ENCODE assay signal across 13 cellular contexts in genomic region chr16:74724820-74725549, GRCh38. TPM values are rescaled to one million over a fixed set of nuclear protein-coding genes. Genes with fewer than 3 reads are reported as not detected.
DNase-seq lines count a peak whose midpoint lies in the region; ATAC-seq and TF ChIP-seq lines count a peak whose summit lies in the region.
"Had no signal": no experiment of that assay in that cellular context is flagged by ENCODE, and none has a peak within 500 bp of the region (broad histone marks: within the 10 kb centered on the region; RNA-seq: fewer than 3 reads in every experiment).

No MANE protein-coding gene starts in this region.

- H4K91ac ChIP-seq in neuronal stem cell (ENCODE audit: low read depth, low read length, poor library complexity), result no peak overlapping the region

- no peak overlapping the region for H3K23ac ChIP-seq in neuronal stem cell (ENCODE audit: low read depth, low read length, poor library complexity)

- no peak overlapping the region for H3K14ac ChIP-seq in neuronal stem cell (ENCODE audit: low read length)

- intact Hi-C loops in dorsolateral prefrontal cortex (cut with DNase I), result loop anchor here (1.0 to 2.0 kb wide), 3 partner anchors 23 to 50 kb away; partner anchors contain the start of gene FA2H (in 1 of the 2)

- peaks cover 7% of the 10 kb centered on the region in 2 donors for H3K9me3 ChIP-seq in neuronal stem cell (replicated peaks in 1 of 2; ENCODE audit: control insufficient read depth in 2 of 2, insufficient read depth in 1 of 2, low read depth in 1 of 2, low read length in 2 of 2)
- H3K9me3 ChIP-seq: thyroid gland had no signal

- H2AFZ ChIP-seq in neuronal stem cell (ENCODE audit: low read length), result peak overlapping the region; percentile 92

- peak overlapping the region; percentile 30 for H3K9ac ChIP-seq in neuronal stem cell (ENCODE audit: low read depth, low read length, poor library complexity)

- TF ChIP-seq CTCF in AG09309 (IDR thresholded peaks at IDR 0.05; ENCODE audit: control insufficient read depth, insufficient read depth, low read depth, low read length, missing control alignments) (peak; percentile 51), dorsolateral prefrontal cortex (IDR thresholded peaks at IDR 0.05 in 54 of 56, conservative IDR thresholded peaks at IDR 0.05 in 2 of 56; ENCODE audit: low read depth in 1 of 56, partially characterized antibody in 56 of 56) (peak in 37 of 56 donors; percentile 8 to 49 (median 27))

- no peaks in the 10 kb centered on the region for H3K36me3 ChIP-seq in neuronal stem cell (replicated peaks in 1 of 2; ENCODE audit: control insufficient read depth in 2 of 2, insufficient read depth in 2 of 2, low read length in 2 of 2)
- H3K36me3 ChIP-seq: thyroid gland had no signal

- H2BK5ac ChIP-seq in neuronal stem cell (ENCODE audit: low read length), result no peak overlapping the region

- DNase-seq in AG09309 (ENCODE audit: low read depth), result peak; percentile 21
- peak; percentile 38 for DNase-seq in NCI-H460 (ENCODE audit: extremely low read depth, low read depth)
- DNase-seq in dorsolateral prefrontal cortex, result peak; percentile 44 to 98 (median 94)
- DNase-seq in neuronal stem cell (ENCODE audit: low spot score), result no peak
- DNase-seq in ureter (ENCODE audit: low spot score), result no peak
- no peak for DNase-seq in MV-4-11 (lab: John Stamatoyannopoulos, UW)
- no peak for DNase-seq in NCI-H446 treated with DMSO at 0.1 percent for 48 hours (lab: John Stamatoyannopoulos, UW)
- DNase-seq: activated CD4-positive, alpha-beta T cell treated with anti-CD3 and anti-CD28 coated beads for 36 hours; CD4-positive, CD25-positive, alpha-beta regulatory T cell; stimulated activated CD4-positive, alpha-beta T cell treated with anti-CD3 and anti-CD28 coated beads, Interleukin-15, amount 100 ng/mL, for 24 hours; thyroid gland had no signal

- H2BK120ac ChIP-seq in neuronal stem cell (ENCODE audit: low read depth, low read length), result peak overlapping the region; percentile 16

- no peak overlapping the region for H2BK12ac ChIP-seq in neuronal stem cell (ENCODE audit: low read length)

- no peak overlapping the region for H2AK5ac ChIP-seq in neuronal stem cell (ENCODE audit: low read depth, low read length)

- H3K79me1 ChIP-seq in neuronal stem cell (ENCODE audit: low read depth, low read length), result no peaks in the 10 kb centered on the region

- peak overlapping the region; percentile 54 for H3K18ac ChIP-seq in neuronal stem cell (ENCODE audit: low read length)

- H2BK15ac ChIP-seq in neuronal stem cell (ENCODE audit: low read length), result peak overlapping the region; percentile 6

- WGBS in neuronal stem cell (ENCODE audit: extremely low coverage in 2 of 2, insufficient read length in 2 of 2, insufficient replicate concordance in 1 of 2), 2 donors, result no CpG with 5 or more reads among the region's 19 CpGs

- no peak overlapping the region for H4K8ac ChIP-seq in neuronal stem cell (ENCODE audit: low read depth, low read length)

- ATAC-seq in GM18870 (IDR thresholded peaks at IDR 0.05; ENCODE audit: unreplicated experiment), result no peak
- ATAC-seq: activated CD4-positive, alpha-beta T cell treated with anti-CD3 and anti-CD28 coated beads for 36 hours; K562 had no signal

- H3K4me1 ChIP-seq in neuronal stem cell (ENCODE audit: control insufficient read depth in 2 of 2, insufficient read depth in 1 of 2, low read depth in 1 of 2, low read length in 2 of 2), result peaks cover 8 to 12% of the 10 kb centered on the region in 2 donors
- H3K4me1 ChIP-seq: thyroid gland had no signal

- H3K4me2 ChIP-seq in neuronal stem cell (ENCODE audit: insufficient read depth, low read length, poor library complexity, severe bottlenecking), result no peak overlapping the region

- no peak overlapping the region for H3K4me3 ChIP-seq in AG09309 (ENCODE audit: control insufficient read depth, low read depth, low read length)
- H3K4me3 ChIP-seq in dorsolateral prefrontal cortex, result peak overlapping the region in 14 of 59 donors; percentile 1 to 48 (median 22)
- peak overlapping the region in 1 of 2 donors; percentile 11 for H3K4me3 ChIP-seq in neuronal stem cell (ENCODE audit: low read length in 2 of 2)
- H3K4me3 ChIP-seq: K562, thyroid gland had no signal

- no peaks in the 10 kb centered on the region for H3K27me3 ChIP-seq in dorsolateral prefrontal cortex
- H3K27me3 ChIP-seq in neuronal stem cell (ENCODE audit: control insufficient read depth in 3 of 3, insufficient read depth in 3 of 3, low read depth in 1 of 3, low read length in 3 of 3), result peaks cover 0 to 6% (median 3%) of the 10 kb centered on the region in 3 experiments
- H3K27me3 ChIP-seq: thyroid gland had no signal

- no peak overlapping the region for H3K4ac ChIP-seq in neuronal stem cell (ENCODE audit: low read length)

- H3K27ac ChIP-seq in dorsolateral prefrontal cortex (peak overlapping the region; percentile 66 to 100 (median 98)), neuronal stem cell (replicated peaks; ENCODE audit: low read length) (no peak overlapping the region)
- H3K27ac ChIP-seq: thyroid gland had no signal

RNA-seq across cellular contexts. Expression of gene MLKL, which starts 24.3 kb away (rescaled TPM):
- total RNA-seq in NCI-H460 (2014; rRNA removed; shearing (Covaris generic)), result 38.9 and 50.0 TPM in 2 replicates
- polyA plus RNA-seq in NCI-H460 (2014; cell fraction: nucleus; rRNA removed), result 37.7 and 39.2 TPM in 2 replicates
- total RNA-seq in dorsolateral prefrontal cortex, result 10 to 100 TPM in 13 of 120 experiments, 1 to 10 TPM in 107; 1.3 to 18.4 (median 4.9) TPM
- 0.10 TPM for polyA plus RNA-seq in neuronal stem cell (2013, experiment 1 of 2)
- polyA plus RNA-seq in neuronal stem cell (2013, experiment 2 of 2), result 0.01 TPM
- 26.6 TPM for total RNA-seq in ureter

RNA-seq across cellular contexts. Expression of gene FA2H, which starts 49.6 kb away (rescaled TPM):
- total RNA-seq in NCI-H460 (2014; rRNA removed; shearing (Covaris generic)), result 0.45 and 0.98 TPM in 2 replicates
- polyA plus RNA-seq in NCI-H460 (2014; cell fraction: nucleus; rRNA removed), result 0.12 and 1.2 TPM in 2 replicates
- total RNA-seq in dorsolateral prefrontal cortex (100 to 1,000 TPM in 11 of 120 experiments, 10 to 100 TPM in 106, 1 to 10 TPM in 3; 7.4 to 185 (median 44.7) TPM), ureter (9.8 TPM)
- 0.06 TPM for polyA plus RNA-seq in neuronal stem cell (2013, experiment 1 of 2)
- polyA plus RNA-seq in neuronal stem cell (2013, experiment 2 of 2), result 0.07 TPM
- total RNA-seq: activated CD4-positive, alpha-beta T cell treated with anti-CD3 and anti-CD28 coated beads for 36 hours; K562 had no signal
- polyA plus RNA-seq: CD4-positive, CD25-positive, alpha-beta regulatory T cell; K562 had no signal

RNA-seq across cellular contexts. Expression of gene RFWD3, which starts 58.3 kb away (rescaled TPM):
- 30.6 and 35.6 TPM in 2 replicates for total RNA-seq in NCI-H460 (2014; rRNA removed; shearing (Covaris generic))
- polyA plus RNA-seq in NCI-H460 (2014; cell fraction: nucleus; rRNA removed), result 39.6 and 57.4 TPM in 2 replicates
- total RNA-seq in dorsolateral prefrontal cortex (10 to 100 TPM in 114 of 120 experiments, 1 to 10 TPM in 6; 8.3 to 26.1 (median 14.4) TPM), ureter (29.7 TPM)
- polyA plus RNA-seq in neuronal stem cell (2013, experiment 1 of 2), result 24.6 TPM
- 25.1 TPM for polyA plus RNA-seq in neuronal stem cell (2013, experiment 2 of 2)

Comparison
In these comparisons a context has a peak if more than half of its experiments do, and no peak if none do; other contexts are left out.
1. DNase-seq: peak in AG09309 (single experiment), NCI-H460 (single experiment) and dorsolateral prefrontal cortex (10 of 10); none in neuronal stem cell (single experiment), ureter (single experiment), MV-4-11 (single experiment) and NCI-H446 treated with DMSO at 0.1 percent for 48 hours (single experiment).